Comparison of ENCODE assay signal across 8 cellular contexts in genomic region chrX:24498975-24499374, GRCh38. TPM values are rescaled to one million over a fixed set of nuclear protein-coding genes. Genes with fewer than 3 reads are reported as not detected.
DNase-seq lines count a peak whose midpoint lies in the region; ATAC-seq and TF ChIP-seq lines count a peak whose summit lies in the region.

No MANE protein-coding gene starts in this region.

- peaks cover 0 to 16% (median 5%) of the 10 kb centered on the region in 12 donors for H3K4me1 ChIP-seq in heart left ventricle
- peaks cover 0 to 7% of the 10 kb centered on the region in 2 donors for H3K4me1 ChIP-seq in ascending aorta
- peaks cover 5% of the 10 kb centered on the region for H3K4me1 ChIP-seq in lower lobe of right lung

- DNase-seq in heart left ventricle (no peak), cardiac septum (ENCODE audit: low spot score) (no peak), KBM-7 (peak; percentile 41), ascending aorta (ENCODE audit: low spot score in 2 of 2) (no peak), lower lobe of right lung (no peak), activated gamma-delta T cell (lab: John Stamatoyannopoulos, UW) (no peak), H7 (no peak), D341Med (ENCODE audit: low spot score) (no peak)

- WGBS in heart left ventricle, 4 donors = 36 to 54% (median 49%) methylated on average over 2 of the region's 2 CpGs

- TF ChIP-seq POLR2A in heart left ventricle (IDR thresholded peaks at IDR 0.05) = no peak

- intact Hi-C loops in heart left ventricle (cut with DNase I) = loop anchor here in 8 of 10 donors (1.0 to 10.0 kb wide), 6 partner anchors 102 to 244 kb away; no protein-coding TSS in a partner anchor
- intact Hi-C loops in cardiac septum (cut with DNase I) = loop anchor here (2.0 kb wide), 1 partner anchor 104 kb away; no protein-coding TSS in a partner anchor
- intact Hi-C loops in ascending aorta (cut with DNase I) = loop anchor here (1.0 to 10.0 kb wide), 3 partner anchors 103 to 594 kb away; partner anchors contain the start of genes APOO, CXorf58 and POLA1
- intact Hi-C loops in lower lobe of right lung (cut with DNase I) = no loop called here

- no peaks in the 10 kb centered on the region for H3K27me3 ChIP-seq in heart left ventricle
- no peaks in the 10 kb centered on the region for H3K27me3 ChIP-seq in ascending aorta
- H3K27me3 ChIP-seq in lower lobe of right lung (ENCODE audit: low read depth) = no peaks in the 10 kb centered on the region
- no peaks in the 10 kb centered on the region for H3K27me3 ChIP-seq in H7 (ENCODE audit: control insufficient read depth, insufficient read depth, low read length)

- H3K9me3 ChIP-seq in heart left ventricle = no peaks in the 10 kb centered on the region
- no peaks in the 10 kb centered on the region for H3K9me3 ChIP-seq in ascending aorta
- H3K9me3 ChIP-seq in lower lobe of right lung = no peaks in the 10 kb centered on the region

- in situ Hi-C loops in KBM-7 (cut with MboI; ENCODE audit: low pct_unique_long_range_greater_than_20kb, low sequenced_read_pairs) = no loop called here

- TF ChIP-seq CTCF in heart left ventricle (IDR thresholded peaks at IDR 0.05) (peak; percentile 35 to 57 (median 48)), ascending aorta (IDR thresholded peaks at IDR 0.05) (peak; percentile 34 to 54 (median 43)), lower lobe of right lung (IDR thresholded peaks at IDR 0.05) (peak; percentile 51)

- H3K4me3 ChIP-seq in heart left ventricle (no peak overlapping the region), ascending aorta (no peak overlapping the region), lower lobe of right lung (no peak overlapping the region), H7 (ENCODE audit: insufficient read depth, low read depth, low read length) (no peak overlapping the region)

- H3K36me3 ChIP-seq in heart left ventricle (peaks cover 0 to 19% (median 0%) of the 10 kb centered on the region in 9 donors), ascending aorta (peaks cover 10% of the 10 kb centered on the region in 2 donors), lower lobe of right lung (peaks cover 3% of the 10 kb centered on the region), H7 (replicated peaks; ENCODE audit: control insufficient read depth, insufficient read depth, low read length) (peaks cover 1% of the 10 kb centered on the region)

- no peak overlapping the region for H3K27ac ChIP-seq in heart left ventricle
- no peak overlapping the region for H3K27ac ChIP-seq in ascending aorta
- no peak overlapping the region for H3K27ac ChIP-seq in lower lobe of right lung

- ATAC-seq in heart left ventricle (peak in 1 of 4 donors; percentile 39), lower lobe of right lung (peak in 1 of 2 donors; percentile 76)

RNA-seq across cellular contexts. Expression of gene PDK3, which starts 33.9 kb away (rescaled TPM):
- total RNA-seq in heart left ventricle (10 to 100 TPM in 7 of 9 donors, 1 to 10 TPM in 2; 7.8 to 20.3 (median 15.2) TPM), cardiac septum (16.4 TPM), ascending aorta (31.1 TPM), lower lobe of right lung (22.3 TPM)
- polyA plus RNA-seq in heart left ventricle = 1 to 10 TPM; 2.4 to 4.8 TPM
- 29.3 and 43.6 TPM in 2 replicates for total RNA-seq in H7 (2014; rRNA removed; shearing (Covaris generic))
